Comparison of ENCODE assay signal across 35 cellular contexts in genomic region chr1:33636209-33636608, GRCh38.
"Had no signal": no experiment of that assay in that cellular context is flagged by ENCODE, and none has a peak within 500 bp of the region (broad histone marks: within the 10 kb centered on the region; RNA-seq: fewer than 3 reads in every experiment).

No MANE protein-coding gene starts in this region.

- H3K36me3 Mint-ChIP-seq: activated CD4-positive, alpha-beta memory T cell treated with anti-CD3 and anti-CD28 coated beads for 36 hours; activated naive CD4-positive, alpha-beta T cell treated with anti-CD3 and anti-CD28 coated beads, Interleukin-2, amount 50 U/mL, for 72 hours; activated naive CD8-positive, alpha-beta T cell treated with anti-CD3 and anti-CD28 coated beads for 36 hours had no signal

- H3K9me3 ChIP-seq: adrenal gland, body of pancreas, breast epithelium had no signal

- ATAC-seq: activated CD8-positive, alpha-beta T cell treated with anti-CD3 and anti-CD28 coated beads for 36 hours; activated naive CD4-positive, alpha-beta T cell treated with anti-CD3 and anti-CD28 coated beads, Interleukin-2, amount 50 U/mL, for 72 hours; activated T-cell treated with anti-CD3 and anti-CD28 coated beads, Interleukin-2, amount 50 U/mL, for 4 hours; activated T-cell treated with anti-CD3 and anti-CD28 coated beads, Interleukin-2, amount 50 U/mL, for 72 hours; activated T-helper 17 cell treated with anti-CD3 and anti-CD28 coated beads, Interleukin-2, amount 50 U/mL, for 72 hours; body of pancreas had no signal

- H3K4me3 ChIP-seq: adrenal gland, body of pancreas, breast epithelium had no signal

- H3K27me3 ChIP-seq: adrenal gland, body of pancreas, brain microvascular endothelial cell had no signal

- H3K4me1 ChIP-seq: adrenal gland, breast epithelium had no signal

- DNase-seq: activated B cell treated with CpG ODN at 0.5 μM for 24 hours; activated CD4-positive, alpha-beta memory T cell treated with anti-CD3 and anti-CD28 coated beads for 36 hours; activated CD4-positive, alpha-beta T cell treated with anti-CD3 and anti-CD28 coated beads for 4 hours; activated CD4-positive, alpha-beta T cell treated with anti-CD3 and anti-CD28 coated beads, Interleukin-2, amount 10 ng/mL, durations not matched to agents 24 days and 14 days; activated CD4-positive, alpha-beta T cell treated with anti-CD3 and anti-CD28 coated beads, Interleukin-2, amount 50 U/mL, for 1 hour; activated CD4-positive, alpha-beta T cell treated with anti-CD3 and anti-CD28 coated beads, Interleukin-2, amount 50 U/mL, for 4 hours; activated CD4-positive, CD25-positive, alpha-beta regulatory T cell treated with anti-CD3 and anti-CD28 coated beads, Interleukin-2, amount 50 U/mL, for 72 hours; activated CD8-positive, alpha-beta memory T cell treated with anti-CD3 and anti-CD28 coated beads, Interleukin-2, amount 50 U/mL, for 4 hours; activated CD8-positive, alpha-beta T cell treated with anti-CD3 and anti-CD28 coated beads for 36 hours; activated effector memory CD4-positive, alpha-beta T cell treated with anti-CD3 and anti-CD28 coated beads, Interleukin-2, amount 50 U/mL, for 16 hours; activated gamma-delta T cell treated with Interleukin-2 at 50 U/mL for 16 hours; activated naive CD4-positive, alpha-beta T cell; activated naive CD4-positive, alpha-beta T cell treated with anti-CD3 and anti-CD28 coated beads for 36 hours; activated naive CD4-positive, alpha-beta T cell treated with anti-CD3 and anti-CD28 coated beads, Interleukin-2, amount 50 U/mL, for 16 hours; activated naive CD8-positive, alpha-beta T cell treated with anti-CD3 and anti-CD28 coated beads for 36 hours; activated T-cell treated with anti-CD3 and anti-CD28 coated beads for 4 hours; activated T-cell treated with anti-CD3 and anti-CD28 coated beads, Interleukin-2, amount 50 U/mL, for 1 hour; activated T-cell treated with anti-CD3 and anti-CD28 coated beads, Interleukin-2, amount 50 U/mL, for 4 hours; activated T-cell treated with anti-CD3 and anti-CD28 coated beads, Interleukin-2, amount 50 U/mL, for 72 hours; adrenal gland; amniotic stem cell; aorta; body of pancreas; brain microvascular endothelial cell; central memory CD4-positive, alpha-beta T cell; T-helper 1 cell; T-helper 2 cell; T-helper 9 cell had no signal

- H3K4me1 Mint-ChIP-seq: activated B cell treated with CpG ODN at 0.5 μM for 24 hours; activated CD4-positive, alpha-beta T cell treated with anti-CD3 and anti-CD28 coated beads, Interleukin-2, amount 10 ng/mL, durations not matched to agents 24 days and 14 days; activated naive CD8-positive, alpha-beta T cell treated with anti-CD3 and anti-CD28 coated beads for 36 hours; activated T-helper 17 cell treated with anti-CD3 and anti-CD28 coated beads, Interleukin-2, amount 50 U/mL, for 72 hours had no signal

- H3K36me3 ChIP-seq: adrenal gland, brain microvascular endothelial cell, breast epithelium had no signal

- H3K9me3 Mint-ChIP-seq: activated B cell treated with CpG ODN at 0.5 μM for 24 hours; activated CD4-positive, alpha-beta memory T cell treated with anti-CD3 and anti-CD28 coated beads for 36 hours; activated CD4-positive, alpha-beta T cell treated with anti-CD3 and anti-CD28 coated beads, Interleukin-2, amount 10 ng/mL, durations not matched to agents 24 days and 14 days; activated CD8-positive, alpha-beta T cell treated with anti-CD3 and anti-CD28 coated beads for 36 hours; activated naive CD4-positive, alpha-beta T cell treated with anti-CD3 and anti-CD28 coated beads for 36 hours; activated naive CD4-positive, alpha-beta T cell treated with anti-CD3 and anti-CD28 coated beads, Interleukin-2, amount 50 U/mL, for 72 hours; activated naive CD8-positive, alpha-beta T cell treated with anti-CD3 and anti-CD28 coated beads for 36 hours; activated T-cell treated with anti-CD3 and anti-CD28 coated beads, Interleukin-2, amount 50 U/mL, for 4 hours; activated T-cell treated with anti-CD3 and anti-CD28 coated beads, Interleukin-2, amount 50 U/mL, for 72 hours; activated T-helper 1 cell treated with anti-CD3 and anti-CD28 coated beads, Interleukin-12 subunit alpha, Interleukin-12 subunit beta, Interleukin-2, Interleukin-4 antibody, amounts not matched to agents 30 ng/mL and 10 ng/mL and 1 ng/mL, durations not matched to agents 14 hours and 24 hours and 36 hours; activated T-helper 17 cell treated with anti-CD3 and anti-CD28 coated beads, Interleukin-2, amount 50 U/mL, for 72 hours; T-helper 1 cell treated with Interleukin-12 subunit alpha and Interleukin-12 subunit beta and Interleukin-4 antibody, amounts not matched to agents 30 μg/mL and 1 μg/mL, for 36 hours; T-helper 2 cell treated with Interferon-gamma antibody and Interleukin-4, amounts not matched to agents 5 μg/mL and 100 μg/mL, for 36 hours had no signal

- H3K27ac Mint-ChIP-seq: activated B cell treated with CpG ODN at 0.5 μM for 24 hours; activated CD4-positive, alpha-beta memory T cell treated with anti-CD3 and anti-CD28 coated beads for 36 hours; activated CD4-positive, alpha-beta T cell treated with anti-CD3 and anti-CD28 coated beads, Interleukin-2, amount 10 ng/mL, durations not matched to agents 24 days and 14 days; activated CD8-positive, alpha-beta T cell treated with anti-CD3 and anti-CD28 coated beads for 36 hours; activated naive CD4-positive, alpha-beta T cell treated with anti-CD3 and anti-CD28 coated beads for 36 hours; activated naive CD4-positive, alpha-beta T cell treated with anti-CD3 and anti-CD28 coated beads, Interleukin-2, amount 50 U/mL, for 72 hours; activated naive CD8-positive, alpha-beta T cell treated with anti-CD3 and anti-CD28 coated beads for 36 hours; activated T-cell treated with anti-CD3 and anti-CD28 coated beads, Interleukin-2, amount 50 U/mL, for 72 hours; activated T-helper 1 cell treated with anti-CD3 and anti-CD28 coated beads, Interleukin-12 subunit alpha, Interleukin-12 subunit beta, Interleukin-2, Interleukin-4 antibody, amounts not matched to agents 30 ng/mL and 10 ng/mL and 1 ng/mL, durations not matched to agents 14 hours and 24 hours and 36 hours; activated T-helper 17 cell treated with anti-CD3 and anti-CD28 coated beads, Interleukin-2, amount 50 U/mL, for 72 hours; T-helper 1 cell treated with Interleukin-12 subunit alpha and Interleukin-12 subunit beta and Interleukin-4 antibody, amounts not matched to agents 30 μg/mL and 1 μg/mL, for 36 hours; T-helper 2 cell treated with Interferon-gamma antibody and Interleukin-4, amounts not matched to agents 5 μg/mL and 100 μg/mL, for 36 hours had no signal

- H3K4me3 Mint-ChIP-seq: activated B cell treated with CpG ODN at 0.5 μM for 24 hours; activated CD4-positive, alpha-beta memory T cell treated with anti-CD3 and anti-CD28 coated beads for 36 hours; activated CD4-positive, alpha-beta T cell treated with anti-CD3 and anti-CD28 coated beads, Interleukin-2, amount 10 ng/mL, durations not matched to agents 24 days and 14 days; activated CD8-positive, alpha-beta T cell treated with anti-CD3 and anti-CD28 coated beads for 36 hours; activated naive CD4-positive, alpha-beta T cell treated with anti-CD3 and anti-CD28 coated beads for 36 hours; activated naive CD8-positive, alpha-beta T cell treated with anti-CD3 and anti-CD28 coated beads for 36 hours; activated T-cell treated with anti-CD3 and anti-CD28 coated beads, Interleukin-2, amount 50 U/mL, for 4 hours; activated T-cell treated with anti-CD3 and anti-CD28 coated beads, Interleukin-2, amount 50 U/mL, for 72 hours; activated T-helper 1 cell treated with anti-CD3 and anti-CD28 coated beads, Interleukin-12 subunit alpha, Interleukin-12 subunit beta, Interleukin-2, Interleukin-4 antibody, amounts not matched to agents 30 ng/mL and 10 ng/mL and 1 ng/mL, durations not matched to agents 14 hours and 24 hours and 36 hours; activated T-helper 17 cell treated with anti-CD3 and anti-CD28 coated beads, Interleukin-2, amount 50 U/mL, for 72 hours; T-helper 1 cell treated with Interleukin-12 subunit alpha and Interleukin-12 subunit beta and Interleukin-4 antibody, amounts not matched to agents 30 μg/mL and 1 μg/mL, for 36 hours; T-helper 2 cell treated with Interferon-gamma antibody and Interleukin-4, amounts not matched to agents 5 μg/mL and 100 μg/mL, for 36 hours had no signal

- H3K27ac ChIP-seq: adrenal gland, body of pancreas, brain microvascular endothelial cell, breast epithelium, VCaP had no signal
